Comparison of ENCODE assay signal across 19 cellular contexts in genomic region chr5:112386716-112387115, GRCh38. TPM values are rescaled to one million over a fixed set of nuclear protein-coding genes. Genes with fewer than 3 reads are reported as not detected.
DNase-seq lines count a peak whose midpoint lies in the region; ATAC-seq and TF ChIP-seq lines count a peak whose summit lies in the region.
"Had no signal": no experiment of that assay in that cellular context is flagged by ENCODE, and none has a peak within 500 bp of the region (broad histone marks: within the 10 kb centered on the region; RNA-seq: fewer than 3 reads in every experiment).

No MANE protein-coding gene starts in this region.

- TF ChIP-seq CTCF in HEK293 (tag by site-specific recombination; IDR thresholded peaks at IDR 0.05) (no peak), endodermal cell (conservative IDR thresholded peaks at IDR 0.05) (peak; percentile 17), progenitor cell of endocrine pancreas (IDR thresholded peaks at IDR 0.05; ENCODE audit: unreplicated experiment) (no peak)

- H3K27me3 Mint-ChIP-seq in endodermal cell (ENCODE audit: insufficient read depth), result peaks cover 90% of the 10 kb centered on the region
- no peaks in the 10 kb centered on the region for H3K27me3 Mint-ChIP-seq in progenitor cell of endocrine pancreas

- no peak overlapping the region for H3K27ac ChIP-seq in HEK293 (ENCODE audit: extremely low read depth, low read depth, low read length)
- H3K27ac ChIP-seq in endodermal cell (ENCODE audit: low read depth, low read length), result no peak overlapping the region
- H3K27ac ChIP-seq: BLaER1 treated with 17β-estradiol and CSF1 and Interleukin-3, amounts not matched to agents 10 nM and 100 nM; HL-60 had no signal

- WGBS in endodermal cell (ENCODE audit: insufficient coverage in 1 of 2, insufficient read length in 1 of 2), 2 experiments, result 92 to 100% methylated on average over 3 to 4 of the region's 4 CpGs

- H3K4me3 Mint-ChIP-seq in endodermal cell (no peak overlapping the region), progenitor cell of endocrine pancreas (ENCODE audit: low read depth) (no peak overlapping the region)
- H3K4me3 Mint-ChIP-seq: B cell; CD8-positive, alpha-beta T cell; GM23338 had no signal

- H3K36me3 ChIP-seq in HEK293 (ENCODE audit: control insufficient read depth in 2 of 2, insufficient read depth in 1 of 2, low read length in 2 of 2), result no peaks in the 10 kb centered on the region
- H3K36me3 ChIP-seq in endodermal cell (ENCODE audit: control insufficient read depth, insufficient read depth, low read length), result no peaks in the 10 kb centered on the region
- H3K36me3 ChIP-seq: BLaER1 treated with 17β-estradiol and CSF1 and Interleukin-3, amounts not matched to agents 10 nM and 100 nM had no signal

- H3K36me3 Mint-ChIP-seq in endodermal cell (ENCODE audit: low read depth), result no peaks in the 10 kb centered on the region
- no peaks in the 10 kb centered on the region for H3K36me3 Mint-ChIP-seq in progenitor cell of endocrine pancreas (ENCODE audit: insufficient read depth)
- H3K36me3 Mint-ChIP-seq: CD8-positive, alpha-beta T cell had no signal

- H3K27ac Mint-ChIP-seq in endodermal cell, result no peak overlapping the region
- H3K27ac Mint-ChIP-seq in progenitor cell of endocrine pancreas, result no peak overlapping the region
- H3K27ac Mint-ChIP-seq: B cell; CD8-positive, alpha-beta T cell; GM23338 had no signal

- H3K4me3 ChIP-seq in HEK293 (ENCODE audit: low read depth, low read length) (no peak overlapping the region), endodermal cell (ENCODE audit: low read length) (no peak overlapping the region)
- H3K4me3 ChIP-seq: BLaER1 treated with 17β-estradiol and CSF1 and Interleukin-3, amounts not matched to agents 10 nM and 100 nM; GM23338 had no signal

- H3K9ac ChIP-seq in endodermal cell (ENCODE audit: extremely low read depth, low read length, poor library complexity, severe bottlenecking), result no peak overlapping the region
- H3K9ac ChIP-seq: BLaER1 treated with 17β-estradiol and CSF1 and Interleukin-3, amounts not matched to agents 10 nM and 100 nM had no signal

- peaks cover 5% of the 10 kb centered on the region for H3K27me3 ChIP-seq in endodermal cell (ENCODE audit: control insufficient read depth, insufficient read depth, low read length, poor library complexity, severe bottlenecking)
- H3K27me3 ChIP-seq: BLaER1 treated with 17β-estradiol and CSF1 and Interleukin-3, amounts not matched to agents 10 nM and 100 nM had no signal

- DNase-seq in NCI-H69 (lab: John Stamatoyannopoulos, UW) (peak; percentile 40), endodermal cell (no peak), retina (peak; percentile 71), progenitor cell of endocrine pancreas (ENCODE audit: low spot score, unreplicated experiment) (no peak)
- DNase-seq in stimulated activated CD4-positive, alpha-beta T cell treated with anti-CD3 and anti-CD28 coated beads, Interleukin-2, amount 100 ng/mL, for 48 hours, result no peak
- DNase-seq: 8988T; Calu3; CD8-positive, alpha-beta T cell; DMS79 treated with DMSO at 0.1 percent for 48 hours; GF-D8 had no signal

- H3K4me1 ChIP-seq in HEK293 (ENCODE audit: control insufficient read depth, insufficient read depth, low read length) (peaks cover 26% of the 10 kb centered on the region), endodermal cell (ENCODE audit: control insufficient read depth, insufficient read depth, low read length) (no peaks in the 10 kb centered on the region)
- H3K4me1 ChIP-seq: BLaER1 treated with 17β-estradiol and CSF1 and Interleukin-3, amounts not matched to agents 10 nM and 100 nM had no signal

- no peaks in the 10 kb centered on the region for H3K9me3 ChIP-seq in HEK293 (ENCODE audit: control insufficient read depth, insufficient read depth, low read depth, low read length)
- H3K9me3 ChIP-seq in endodermal cell (ENCODE audit: control insufficient read depth, low read length), result no peaks in the 10 kb centered on the region
- H3K9me3 ChIP-seq: BLaER1 treated with 17β-estradiol and CSF1 and Interleukin-3, amounts not matched to agents 10 nM and 100 nM had no signal

- peaks cover 25% of the 10 kb centered on the region for H3K4me1 Mint-ChIP-seq in endodermal cell
- H3K4me1 Mint-ChIP-seq in progenitor cell of endocrine pancreas (ENCODE audit: low read depth), result peaks cover 23% of the 10 kb centered on the region

- CTCF ChIA-PET in HEK293 (lab: Yijun Ruan, JAX), result interaction anchor here (0.7 to 1.0 kb wide), 2 partner anchors 12 to 34 kb away, joined by 3 to 4 read pairs; no protein-coding TSS in a partner anchor

- no peaks in the 10 kb centered on the region for H3K9me3 Mint-ChIP-seq in endodermal cell
- H3K9me3 Mint-ChIP-seq in progenitor cell of endocrine pancreas (ENCODE audit: low read depth), result no peaks in the 10 kb centered on the region
- H3K9me3 Mint-ChIP-seq: CD8-positive, alpha-beta T cell; GM23338 had no signal

- no peak for ATAC-seq in HG03571 (IDR thresholded peaks at IDR 0.05; ENCODE audit: unreplicated experiment)
- ATAC-seq: CD8-positive, alpha-beta T cell; GM23338 had no signal

- POLR2A ChIA-PET in HEK293 (lab: Yijun Ruan, JAX), result no interaction called here

TF ChIP-seq in HEK293, 187 proteins besides CTCF, POLR2A, EP300 and RAD21 (continues in another document):
- TF ChIP-seq, protein P1, sequence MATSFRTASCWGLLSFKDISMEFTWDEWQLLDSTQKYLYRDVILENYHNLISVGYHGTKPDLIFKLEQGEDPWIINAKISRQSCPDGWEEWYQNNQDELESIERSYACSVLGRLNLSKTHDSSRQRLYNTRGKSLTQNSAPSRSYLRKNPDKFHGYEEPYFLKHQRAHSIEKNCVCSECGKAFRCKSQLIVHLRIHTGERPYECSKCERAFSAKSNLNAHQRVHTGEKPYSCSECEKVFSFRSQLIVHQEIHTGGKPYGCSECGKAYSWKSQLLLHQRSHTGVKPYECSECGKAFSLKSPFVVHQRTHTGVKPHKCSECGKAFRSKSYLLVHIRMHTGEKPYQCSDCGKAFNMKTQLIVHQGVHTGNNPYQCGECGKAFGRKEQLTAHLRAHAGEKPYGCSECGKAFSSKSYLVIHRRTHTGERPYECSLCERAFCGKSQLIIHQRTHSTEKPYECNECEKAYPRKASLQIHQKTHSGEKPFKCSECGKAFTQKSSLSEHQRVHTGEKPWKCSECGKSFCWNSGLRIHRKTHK (tag by site-specific recombination; IDR thresholded peaks at IDR 0.05), result no peak
- TF ChIP-seq SETDB1 (IDR thresholded peaks at IDR 0.05; ENCODE audit: insufficient read length, low read length), result no peak
- TF ChIP-seq, protein P2, sequence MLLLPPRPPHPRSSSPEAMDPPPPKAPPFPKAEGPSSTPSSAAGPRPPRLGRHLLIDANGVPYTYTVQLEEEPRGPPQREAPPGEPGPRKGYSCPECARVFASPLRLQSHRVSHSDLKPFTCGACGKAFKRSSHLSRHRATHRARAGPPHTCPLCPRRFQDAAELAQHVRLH (tag by site-specific recombination; IDR thresholded peaks at IDR 0.05), result no peak
- TF ChIP-seq ZNF658 (tag by site-specific recombination; IDR thresholded peaks at IDR 0.05), result no peak
- TF ChIP-seq ZNF677 (tag by site-specific recombination; IDR thresholded peaks at IDR 0.05), result no peak
- TF ChIP-seq YY1 (tag by site-specific recombination; IDR thresholded peaks at IDR 0.05), result no peak
- TF ChIP-seq ZBTB21 (tag by site-specific recombination; IDR thresholded peaks at IDR 0.05), result no peak
- TF ChIP-seq ZNF341 (tag by site-specific recombination; IDR thresholded peaks at IDR 0.05; ENCODE audit: low read depth), result peak; percentile 39; the same call in 1 of the 2 replicates
- TF ChIP-seq PRDM1 (tag by site-specific recombination; IDR thresholded peaks at IDR 0.05), result peak; percentile 51
- TF ChIP-seq OVOL3 (tag by site-specific recombination; IDR thresholded peaks at IDR 0.05), result no peak
- no peak for TF ChIP-seq PRDM2 (tag by site-specific recombination; IDR thresholded peaks at IDR 0.05; ENCODE audit: borderline replicate concordance)
- no peak for TF ChIP-seq ZNF571 (tag by site-specific recombination; IDR thresholded peaks at IDR 0.05)

RNA-seq across cellular contexts. Expression of gene EPB41L4A, which starts 32.4 kb away (rescaled TPM):
- total RNA-seq in endodermal cell (1 to 10 TPM; 7.7 to 9.9 TPM), progenitor cell of endocrine pancreas (34.2 and 37.7 TPM in 2 replicates)
- polyA plus RNA-seq in endodermal cell (2013, experiment 1 of 2), result 10.8 TPM
- polyA plus RNA-seq in endodermal cell (2013, experiment 2 of 2), result 10.9 TPM
- total RNA-seq: A673, HT1080 had no signal
- polyA plus RNA-seq: AG04450 had no signal

Comparison
In these comparisons a context has a peak if more than half of its experiments do, and no peak if none do; other contexts are left out.
1. DNase-seq: peak in NCI-H69 (single experiment) and retina (single experiment); none in endodermal cell (single experiment), progenitor cell of endocrine pancreas (single experiment) and stimulated activated CD4-positive, alpha-beta T cell treated with anti-CD3 and anti-CD28 coated beads, Interleukin-2, amount 100 ng/mL, for 48 hours (0 of 2).